Comparison of ENCODE assay signal across 34 cellular contexts in genomic region chrX:65862638-65863037, GRCh38.
"Had no signal": no experiment of that assay in that cellular context is flagged by ENCODE, and none has a peak within 500 bp of the region (broad histone marks: within the 10 kb centered on the region; RNA-seq: fewer than 3 reads in every experiment).

No MANE protein-coding gene starts in this region.

- H3K4me3 ChIP-seq: adrenal gland, Peyer's patch had no signal

- H3K9me3 ChIP-seq: adrenal gland, Peyer's patch had no signal

- H3K4me1 ChIP-seq: adrenal gland, Peyer's patch had no signal

- H3K36me3 Mint-ChIP-seq: activated naive CD4-positive, alpha-beta T cell treated with anti-CD3 and anti-CD28 coated beads, Interleukin-2, amount 50 U/mL, for 72 hours had no signal

- H3K9me3 Mint-ChIP-seq: activated CD8-positive, alpha-beta T cell treated with anti-CD3 and anti-CD28 coated beads for 36 hours; activated T-cell treated with anti-CD3 and anti-CD28 coated beads, Interleukin-2, amount 50 U/mL, for 72 hours; activated T-helper 17 cell treated with anti-CD3 and anti-CD28 coated beads, Interleukin-2, amount 50 U/mL, for 72 hours had no signal

- H3K27me3 Mint-ChIP-seq: activated CD4-positive, alpha-beta T cell treated with anti-CD3 and anti-CD28 coated beads, Interleukin-2, amount 10 ng/mL, durations not matched to agents 24 days and 14 days; activated CD8-positive, alpha-beta T cell treated with anti-CD3 and anti-CD28 coated beads for 36 hours; activated T-helper 17 cell treated with anti-CD3 and anti-CD28 coated beads, Interleukin-2, amount 50 U/mL, for 72 hours had no signal

- DNase-seq: activated CD4-positive, alpha-beta T cell treated with anti-CD3 and anti-CD28 coated beads, Interleukin-2, amount 10 ng/mL, durations not matched to agents 24 days and 14 days; activated CD4-positive, alpha-beta T cell treated with anti-CD3 and anti-CD28 coated beads, Interleukin-2, amount 50 U/mL, for 4 hours; activated CD8-positive, alpha-beta T cell treated with anti-CD3 and anti-CD28 coated beads for 36 hours; activated effector memory CD4-positive, alpha-beta T cell treated with anti-CD3 and anti-CD28 coated beads, Interleukin-2, amount 50 U/mL, for 16 hours; activated naive CD4-positive, alpha-beta T cell; activated T-cell treated with anti-CD3 and anti-CD28 coated beads, Interleukin-2, amount 50 U/mL, for 1 hour; adrenal gland; anterior cingulate cortex; brain microvascular endothelial cell; central memory CD4-positive, alpha-beta T cell; Karpas-422; NCI-H1105 treated with DMSO at 0.1 percent for 48 hours; NCI-H1436; NCI-H1694; NCI-H1930; NCI-H2081 treated with DMSO at 0.1 percent for 48 hours; NCI-H226; NCI-H446 treated with DMSO at 0.1 percent for 48 hours; NCI-H524; NCI-H69; NCI-H82; NK-92 treated with Interleukin-12 subunit alpha and Interleukin-12 subunit beta, amount 100 ng/mL, for 24 hours; PC-3; Peyer's patch; SIG-M5; SW 1271 had no signal

- H3K27ac ChIP-seq: adrenal gland, brain microvascular endothelial cell, Peyer's patch, RWPE1 had no signal

- H3K4me3 Mint-ChIP-seq: activated CD4-positive, alpha-beta T cell treated with anti-CD3 and anti-CD28 coated beads, Interleukin-2, amount 10 ng/mL, durations not matched to agents 24 days and 14 days; activated CD8-positive, alpha-beta T cell treated with anti-CD3 and anti-CD28 coated beads for 36 hours; activated T-helper 17 cell treated with anti-CD3 and anti-CD28 coated beads, Interleukin-2, amount 50 U/mL, for 72 hours; T-helper 2 cell treated with Interferon-gamma antibody and Interleukin-4, amounts not matched to agents 5 μg/mL and 100 μg/mL, for 36 hours had no signal

- H3K36me3 ChIP-seq: adrenal gland, brain microvascular endothelial cell, Peyer's patch had no signal

- H3K27ac Mint-ChIP-seq: activated CD4-positive, alpha-beta T cell treated with anti-CD3 and anti-CD28 coated beads, Interleukin-2, amount 10 ng/mL, durations not matched to agents 24 days and 14 days; activated CD8-positive, alpha-beta T cell treated with anti-CD3 and anti-CD28 coated beads for 36 hours; activated naive CD4-positive, alpha-beta T cell treated with anti-CD3 and anti-CD28 coated beads, Interleukin-2, amount 50 U/mL, for 72 hours; activated T-cell treated with anti-CD3 and anti-CD28 coated beads, Interleukin-2, amount 50 U/mL, for 72 hours; activated T-helper 17 cell treated with anti-CD3 and anti-CD28 coated beads, Interleukin-2, amount 50 U/mL, for 72 hours; T-helper 2 cell treated with Interferon-gamma antibody and Interleukin-4, amounts not matched to agents 5 μg/mL and 100 μg/mL, for 36 hours had no signal

- H3K27me3 ChIP-seq: brain microvascular endothelial cell, Peyer's patch had no signal

- FAIRE-seq: TTC549 had no signal

- ATAC-seq: activated CD8-positive, alpha-beta T cell treated with anti-CD3 and anti-CD28 coated beads for 36 hours; activated naive CD4-positive, alpha-beta T cell treated with anti-CD3 and anti-CD28 coated beads, Interleukin-2, amount 50 U/mL, for 72 hours; activated T-cell treated with anti-CD3 and anti-CD28 coated beads, Interleukin-2, amount 50 U/mL, for 72 hours; activated T-helper 17 cell treated with anti-CD3 and anti-CD28 coated beads, Interleukin-2, amount 50 U/mL, for 72 hours; PC-3; Right ventricle myocardium inferior; SK-N-SH treated with all-trans-retinoic acid at 6 μM for 48 hours had no signal
